ENCODE assay signal across 9 cellular contexts in the genomic region with DNA sequence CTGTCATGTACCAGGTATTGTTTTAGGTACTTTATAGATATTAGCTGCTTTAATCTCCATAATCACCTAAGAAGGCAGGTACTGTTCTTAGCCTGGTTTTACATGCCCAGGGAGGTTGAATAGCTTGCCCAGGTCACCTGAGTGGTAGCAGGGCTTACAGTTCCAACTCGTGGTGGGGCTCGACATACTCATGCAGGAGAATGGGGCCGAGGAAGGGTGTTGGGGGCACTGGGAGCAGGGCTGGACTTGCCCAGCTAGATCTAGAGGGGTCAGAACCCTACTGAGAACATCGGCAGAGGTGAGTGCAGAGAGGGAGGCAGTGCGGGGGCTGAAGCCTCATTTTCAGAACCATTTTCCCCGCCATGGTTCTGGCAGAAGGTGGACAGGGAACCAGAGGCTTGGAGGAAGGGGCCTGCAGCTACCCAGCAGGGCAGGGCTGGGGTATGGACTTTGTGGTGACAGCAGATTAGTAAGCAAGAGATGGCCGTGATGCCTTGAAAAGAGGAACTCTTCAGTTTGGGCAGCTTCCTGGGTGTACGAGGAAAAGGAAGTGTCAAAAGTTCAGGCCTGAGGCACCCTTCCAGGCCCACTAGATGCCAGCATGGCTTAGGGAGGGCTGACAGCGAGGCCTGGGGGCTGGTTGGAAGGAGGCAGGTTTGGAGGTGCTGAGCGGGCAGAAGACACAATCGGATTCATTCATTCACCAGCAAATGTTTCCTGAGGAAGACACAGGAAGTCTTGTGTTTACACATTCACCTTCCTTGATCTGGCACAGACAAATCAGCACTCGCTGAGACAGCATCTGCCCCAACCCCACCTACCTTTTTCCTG. TPM values are rescaled to one million over a fixed set of nuclear protein-coding genes. Genes with fewer than 3 reads are reported as not detected.
DNase-seq lines count a peak whose midpoint lies in the region; ATAC-seq, FAIRE-seq and TF ChIP-seq lines count a peak whose summit lies in the region.
"Had no signal": no experiment of that assay in that cellular context is flagged by ENCODE, and none has a peak within 500 bp of the region (broad histone marks: within the 10 kb centered on the region; RNA-seq: fewer than 3 reads in every experiment).

No MANE protein-coding gene starts in this region.

- H3K27ac Mint-ChIP-seq in activated CD8-positive, alpha-beta T cell treated with anti-CD3 and anti-CD28 coated beads, Interleukin-2, amount 10 ng/mL, durations not matched to agents 7 days and 5 days = peak overlapping the region; percentile 90

- peak; percentile 16 to 28 for ATAC-seq in activated T-cell treated with anti-CD3 and anti-CD28 coated beads, Interleukin-2, amount 50 U/mL, for 4 hours
- ATAC-seq in activated CD8-positive, alpha-beta T cell treated with anti-CD3 and anti-CD28 coated beads, Interleukin-2, amount 10 ng/mL, durations not matched to agents 7 days and 5 days = no peak
- ATAC-seq in GM18867 (IDR thresholded peaks at IDR 0.05; ENCODE audit: unreplicated experiment) = no peak
- ATAC-seq in GM18520 (IDR thresholded peaks at IDR 0.05; ENCODE audit: unreplicated experiment) = no peak

- POLR2A ChIA-PET in activated CD8-positive, alpha-beta T cell treated with anti-CD3 and anti-CD28 coated beads, Interleukin-2, amount 10 ng/mL, durations not matched to agents 7 days and 5 days (lab: Charles Lee) = no interaction called here

- no peak for DNase-seq in activated T-cell treated with anti-CD3 and anti-CD28 coated beads, Interleukin-2, amount 50 U/mL, for 4 hours
- no peak for DNase-seq in activated T-cell treated with anti-CD3 and anti-CD28 coated beads for 4 hours
- no peak for DNase-seq in activated CD8-positive, alpha-beta T cell treated with anti-CD3 and anti-CD28 coated beads, Interleukin-2, amount 10 ng/mL, durations not matched to agents 7 days and 5 days
- DNase-seq in kidney = no peak
- peak; percentile 52 to 70 for DNase-seq in tibial artery
- no peak for DNase-seq in D721Med (ENCODE audit: insufficient read length, low spot score)
- DNase-seq: NCI-H1105 treated with DMSO at 0.1 percent for 48 hours had no signal

- H3K27ac ChIP-seq in kidney (ENCODE audit: low read depth in 2 of 2, low read length in 2 of 2) (peak overlapping the region; percentile 27 to 40), tibial artery (peak overlapping the region; percentile 89)

- no peaks in the 10 kb centered on the region for H3K36me3 ChIP-seq in kidney (ENCODE audit: control insufficient read depth in 1 of 2, insufficient read depth in 2 of 2, low read length in 2 of 2)
- peaks cover 31 to 48% (median 35%) of the 10 kb centered on the region in 3 donors for H3K36me3 ChIP-seq in tibial artery

- no peaks in the 10 kb centered on the region for H3K9me3 Mint-ChIP-seq in activated T-cell treated with anti-CD3 and anti-CD28 coated beads, Interleukin-2, amount 50 U/mL, for 4 hours
- no peaks in the 10 kb centered on the region for H3K9me3 Mint-ChIP-seq in activated CD8-positive, alpha-beta T cell treated with anti-CD3 and anti-CD28 coated beads, Interleukin-2, amount 10 ng/mL, durations not matched to agents 7 days and 5 days (ENCODE audit: insufficient read depth)

- intact Hi-C loops in kidney (cut with DNase I) (no loop called here), tibial artery (cut with DNase I; ENCODE audit: low total_unique reads) (no loop called here)

- no peaks in the 10 kb centered on the region for H3K36me3 Mint-ChIP-seq in activated T-cell treated with anti-CD3 and anti-CD28 coated beads, Interleukin-2, amount 50 U/mL, for 4 hours (ENCODE audit: insufficient read depth)
- H3K36me3 Mint-ChIP-seq in activated CD8-positive, alpha-beta T cell treated with anti-CD3 and anti-CD28 coated beads, Interleukin-2, amount 10 ng/mL, durations not matched to agents 7 days and 5 days (ENCODE audit: low read depth) = no peaks in the 10 kb centered on the region

- H3K4me3 Mint-ChIP-seq in activated T-cell treated with anti-CD3 and anti-CD28 coated beads, Interleukin-2, amount 50 U/mL, for 4 hours = no peak overlapping the region
- H3K4me3 Mint-ChIP-seq in activated CD8-positive, alpha-beta T cell treated with anti-CD3 and anti-CD28 coated beads, Interleukin-2, amount 10 ng/mL, durations not matched to agents 7 days and 5 days = no peak overlapping the region

- FAIRE-seq in kidney (lab: Jason Lieb, UNC) (no peak), D721Med (lab: Jason Lieb, UNC) (no peak)

- CTCF ChIA-PET in activated CD8-positive, alpha-beta T cell treated with anti-CD3 and anti-CD28 coated beads, Interleukin-2, amount 10 ng/mL, durations not matched to agents 7 days and 5 days (lab: Charles Lee) = interaction anchor here (1.5 kb wide), 1 partner anchor 28 kb away, joined by 3 read pairs; no protein-coding TSS in a partner anchor

- H3K27me3 ChIP-seq in tibial artery = no peaks in the 10 kb centered on the region

- peaks cover 15% of the 10 kb centered on the region for H3K4me1 Mint-ChIP-seq in activated T-cell treated with anti-CD3 and anti-CD28 coated beads, Interleukin-2, amount 50 U/mL, for 4 hours (ENCODE audit: low read depth)
- peaks cover 14% of the 10 kb centered on the region for H3K4me1 Mint-ChIP-seq in activated CD8-positive, alpha-beta T cell treated with anti-CD3 and anti-CD28 coated beads, Interleukin-2, amount 10 ng/mL, durations not matched to agents 7 days and 5 days (ENCODE audit: low read depth)

- no peak overlapping the region for H3K4me3 ChIP-seq in kidney (ENCODE audit: low read length in 2 of 2)
- H3K4me3 ChIP-seq in tibial artery = no peak overlapping the region

- H3K9me3 ChIP-seq in kidney (ENCODE audit: control insufficient read depth in 1 of 2, low read length in 2 of 2) (no peaks in the 10 kb centered on the region), tibial artery (no peaks in the 10 kb centered on the region)

- no peak overlapping the region for H3K9ac ChIP-seq in kidney (ENCODE audit: low read length in 2 of 2)

- no peaks in the 10 kb centered on the region for H3K27me3 Mint-ChIP-seq in activated T-cell treated with anti-CD3 and anti-CD28 coated beads, Interleukin-2, amount 50 U/mL, for 4 hours (ENCODE audit: low read depth)
- peaks cover 6% of the 10 kb centered on the region for H3K27me3 Mint-ChIP-seq in activated CD8-positive, alpha-beta T cell treated with anti-CD3 and anti-CD28 coated beads, Interleukin-2, amount 10 ng/mL, durations not matched to agents 7 days and 5 days (ENCODE audit: low read depth)

- no peak for TF ChIP-seq CTCF in kidney (IDR thresholded peaks at IDR 0.05; ENCODE audit: borderline replicate concordance, extremely low read depth, insufficient read depth)
- no peak for TF ChIP-seq CTCF in tibial artery (IDR thresholded peaks at IDR 0.05)
- TF ChIP-seq CTCF in D721Med (IDR thresholded peaks at IDR 0.05; ENCODE audit: insufficient read depth, missing control alignments) = no peak

- H3K4me1 ChIP-seq in kidney (ENCODE audit: control insufficient read depth in 1 of 2, insufficient read depth in 1 of 2, low read depth in 1 of 2, low read length in 2 of 2) (peaks cover 0 to 4% of the 10 kb centered on the region in 2 donors), tibial artery (peaks cover 0 to 80% (median 61%) of the 10 kb centered on the region in 4 donors)

RNA-seq across cellular contexts. Expression of gene LYVE1, which starts 54.7 kb away (rescaled TPM):
- total RNA-seq in activated T-cell treated with anti-CD3 and anti-CD28 coated beads, Interleukin-2, amount 50 U/mL, for 4 hours = under 1 TPM in 2 of 3 donors, not detected in 1; 0.27 to 0.33 TPM
- total RNA-seq in activated CD8-positive, alpha-beta T cell treated with anti-CD3 and anti-CD28 coated beads, Interleukin-2, amount 10 ng/mL, durations not matched to agents 7 days and 5 days = not detected
- 101 TPM for total RNA-seq in kidney
- polyA plus RNA-seq in kidney (ENCODE audit: insufficient read depth, low read depth, low replicate concordance) = 10.0 TPM

Comparison
In these comparisons a context has a peak if more than half of its experiments do, and no peak if none do; other contexts are left out.
1. ATAC-seq: peak in activated T-cell treated with anti-CD3 and anti-CD28 coated beads, Interleukin-2, amount 50 U/mL, for 4 hours (2 of 2); none in activated CD8-positive, alpha-beta T cell treated with anti-CD3 and anti-CD28 coated beads, Interleukin-2, amount 10 ng/mL, durations not matched to agents 7 days and 5 days (single experiment), GM18867 (single experiment) and GM18520 (single experiment).
2. DNase-seq: peak in tibial artery (2 of 2); none in activated T-cell treated with anti-CD3 and anti-CD28 coated beads, Interleukin-2, amount 50 U/mL, for 4 hours (single experiment), activated T-cell treated with anti-CD3 and anti-CD28 coated beads for 4 hours (single experiment), activated CD8-positive, alpha-beta T cell treated with anti-CD3 and anti-CD28 coated beads, Interleukin-2, amount 10 ng/mL, durations not matched to agents 7 days and 5 days (single experiment), kidney (single experiment) and D721Med (single experiment).
3. RNA of gene LYVE1, which starts 54.7 kb away (total RNA-seq): 101 TPM in kidney (single experiment); 0.27 to 0.33 TPM in activated T-cell treated with anti-CD3 and anti-CD28 coated beads, Interleukin-2, amount 50 U/mL, for 4 hours and not detected in activated CD8-positive, alpha-beta T cell treated with anti-CD3 and anti-CD28 coated beads, Interleukin-2, amount 10 ng/mL, durations not matched to agents 7 days and 5 days; every median in the first group is over 10 times any median in the second.